Comparison of ENCODE assay signal across 1 cellular context in the genomic region with DNA sequence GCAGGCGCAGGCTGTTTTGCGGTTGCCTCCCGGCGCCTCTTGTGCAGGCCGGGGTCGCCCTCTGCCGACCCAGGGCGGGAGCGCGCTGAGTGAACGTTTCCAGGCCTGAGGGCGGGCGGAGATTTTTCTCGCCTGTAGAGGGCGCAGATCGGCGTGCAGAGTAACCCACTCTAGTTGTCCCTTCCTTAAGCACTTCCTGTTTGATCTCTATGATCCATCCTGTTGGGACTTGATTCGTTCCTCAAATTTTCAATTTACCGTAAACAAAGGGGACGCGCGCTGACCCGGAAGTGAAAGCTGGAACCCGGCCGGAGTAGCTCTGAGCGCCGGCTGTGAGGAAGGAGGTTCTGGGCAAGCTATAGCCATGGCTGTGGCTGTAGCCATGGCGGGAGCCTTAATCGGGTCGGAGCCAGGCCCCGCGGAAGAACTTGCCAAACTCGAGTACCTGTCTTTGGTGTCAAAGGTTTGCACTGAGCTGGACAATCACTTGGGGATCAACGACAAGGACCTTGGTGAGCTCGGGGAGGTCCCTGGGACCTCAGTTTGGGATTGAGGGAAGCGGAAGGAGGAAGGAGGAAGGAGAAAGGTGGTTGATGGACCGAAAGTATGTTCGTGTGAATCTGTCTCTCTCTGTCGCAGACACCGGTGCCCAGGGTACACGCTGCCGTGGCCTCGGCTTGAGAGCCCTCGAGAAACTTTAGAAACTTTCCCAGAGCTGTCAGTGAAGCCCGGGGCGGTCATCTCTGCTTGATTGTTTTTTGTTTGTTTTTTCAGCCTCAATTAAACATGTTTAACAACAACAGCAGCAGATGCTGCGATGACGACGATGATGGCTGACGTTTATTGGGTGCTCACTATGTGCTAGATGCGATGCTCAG.
TF ChIP-seq lines count a peak whose summit lies in the region.

DHX8 (plus strand) TSS at position 302 of the 878 bp plus-strand sequence; CDS start at position 365, 63 bp downstream.

TF ChIP-seq in K562, 482 proteins besides CTCF, POLR2A, EP300 and RAD21 (continued from another document and continues in another):
- TF ChIP-seq, protein P1, sequence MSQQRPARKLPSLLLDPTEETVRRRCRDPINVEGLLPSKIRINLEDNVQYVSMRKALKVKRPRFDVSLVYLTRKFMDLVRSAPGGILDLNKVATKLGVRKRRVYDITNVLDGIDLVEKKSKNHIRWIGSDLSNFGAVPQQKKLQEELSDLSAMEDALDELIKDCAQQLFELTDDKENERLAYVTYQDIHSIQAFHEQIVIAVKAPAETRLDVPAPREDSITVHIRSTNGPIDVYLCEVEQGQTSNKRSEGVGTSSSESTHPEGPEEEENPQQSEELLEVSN (IDR thresholded peaks at IDR 0.05; ENCODE audit: borderline replicate concordance in 1 of 2, extremely low read depth in 1 of 2, insufficient read depth in 1 of 2, insufficient read length in 1 of 2, low read depth in 1 of 2, low read length in 1 of 2, poor library complexity in 1 of 2, severe bottlenecking in 1 of 2) = peak in 1 of 2 experiments; percentile 11
- no peak for TF ChIP-seq BRD4 (IDR thresholded peaks at IDR 0.05)
- no peak for TF ChIP-seq ZFPM2 (CRISPR knock-in tag; IDR thresholded peaks at IDR 0.05)
- no peak for TF ChIP-seq TCF7L2 (IDR thresholded peaks at IDR 0.05; ENCODE audit: low read depth, low read length)
- no peak for TF ChIP-seq RBM14 (IDR thresholded peaks at IDR 0.05; ENCODE audit: borderline replicate concordance, insufficient read depth, low read depth, low read length)
- TF ChIP-seq CHCHD3 (CRISPR knock-in tag; IDR thresholded peaks at IDR 0.05) = no peak
- TF ChIP-seq, protein P2, sequence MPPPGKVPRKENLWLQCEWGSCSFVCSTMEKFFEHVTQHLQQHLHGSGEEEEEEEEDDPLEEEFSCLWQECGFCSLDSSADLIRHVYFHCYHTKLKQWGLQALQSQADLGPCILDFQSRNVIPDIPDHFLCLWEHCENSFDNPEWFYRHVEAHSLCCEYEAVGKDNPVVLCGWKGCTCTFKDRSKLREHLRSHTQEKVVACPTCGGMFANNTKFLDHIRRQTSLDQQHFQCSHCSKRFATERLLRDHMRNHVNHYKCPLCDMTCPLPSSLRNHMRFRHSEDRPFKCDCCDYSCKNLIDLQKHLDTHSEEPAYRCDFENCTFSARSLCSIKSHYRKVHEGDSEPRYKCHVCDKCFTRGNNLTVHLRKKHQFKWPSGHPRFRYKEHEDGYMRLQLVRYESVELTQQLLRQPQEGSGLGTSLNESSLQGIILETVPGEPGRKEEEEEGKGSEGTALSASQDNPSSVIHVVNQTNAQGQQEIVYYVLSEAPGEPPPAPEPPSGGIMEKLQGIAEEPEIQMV (tag; conservative IDR thresholded peaks at IDR 0.05; ENCODE audit: low read depth) = no peak
- peak; percentile 67; the same call in 1 of the 2 replicates for TF ChIP-seq FOXP4 (CRISPR knock-in tag; IDR thresholded peaks at IDR 0.05; ENCODE audit: borderline replicate concordance)
- TF ChIP-seq PRDM10 (IDR thresholded peaks at IDR 0.05; ENCODE audit: partially characterized antibody) = peak; percentile 58
- TF ChIP-seq ARID1B (IDR thresholded peaks at IDR 0.05) = 0 out of 2 replicates have a peak, but pooled peaks have one; percentile 30
- TF ChIP-seq, protein P3, sequence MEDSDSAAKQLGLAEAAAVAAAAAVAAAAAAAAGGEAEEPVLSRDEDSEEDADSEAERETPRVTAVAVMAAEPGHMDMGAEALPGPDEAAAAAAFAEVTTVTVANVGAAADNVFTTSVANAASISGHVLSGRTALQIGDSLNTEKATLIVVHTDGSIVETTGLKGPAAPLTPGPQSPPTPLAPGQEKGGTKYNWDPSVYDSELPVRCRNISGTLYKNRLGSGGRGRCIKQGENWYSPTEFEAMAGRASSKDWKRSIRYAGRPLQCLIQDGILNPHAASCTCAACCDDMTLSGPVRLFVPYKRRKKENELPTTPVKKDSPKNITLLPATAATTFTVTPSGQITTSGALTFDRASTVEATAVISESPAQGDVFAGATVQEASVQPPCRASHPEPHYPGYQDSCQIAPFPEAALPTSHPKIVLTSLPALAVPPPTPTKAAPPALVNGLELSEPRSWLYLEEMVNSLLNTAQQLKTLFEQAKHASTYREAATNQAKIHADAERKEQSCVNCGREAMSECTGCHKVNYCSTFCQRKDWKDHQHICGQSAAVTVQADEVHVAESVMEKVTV (CRISPR knock-in tag; IDR thresholded peaks at IDR 0.05) = peak; percentile 100
- peak; percentile 84 for TF ChIP-seq MYBL2 (IDR thresholded peaks at IDR 0.05; ENCODE audit: low read depth)
- no peak for TF ChIP-seq MYBL2 (CRISPR knock-in tag; IDR thresholded peaks at IDR 0.05; ENCODE audit: borderline replicate concordance)
- TF ChIP-seq CBX3 (IDR thresholded peaks at IDR 0.05; ENCODE audit: borderline replicate concordance in 1 of 2, low read length in 2 of 2) = peak in 1 of 2 experiments; percentile 90; a peak in 2 of 3 replicates
- TF ChIP-seq HEY1 (CRISPR knock-in tag; IDR thresholded peaks at IDR 0.05; ENCODE audit: borderline replicate concordance) = no peak
- TF ChIP-seq, protein P4, sequence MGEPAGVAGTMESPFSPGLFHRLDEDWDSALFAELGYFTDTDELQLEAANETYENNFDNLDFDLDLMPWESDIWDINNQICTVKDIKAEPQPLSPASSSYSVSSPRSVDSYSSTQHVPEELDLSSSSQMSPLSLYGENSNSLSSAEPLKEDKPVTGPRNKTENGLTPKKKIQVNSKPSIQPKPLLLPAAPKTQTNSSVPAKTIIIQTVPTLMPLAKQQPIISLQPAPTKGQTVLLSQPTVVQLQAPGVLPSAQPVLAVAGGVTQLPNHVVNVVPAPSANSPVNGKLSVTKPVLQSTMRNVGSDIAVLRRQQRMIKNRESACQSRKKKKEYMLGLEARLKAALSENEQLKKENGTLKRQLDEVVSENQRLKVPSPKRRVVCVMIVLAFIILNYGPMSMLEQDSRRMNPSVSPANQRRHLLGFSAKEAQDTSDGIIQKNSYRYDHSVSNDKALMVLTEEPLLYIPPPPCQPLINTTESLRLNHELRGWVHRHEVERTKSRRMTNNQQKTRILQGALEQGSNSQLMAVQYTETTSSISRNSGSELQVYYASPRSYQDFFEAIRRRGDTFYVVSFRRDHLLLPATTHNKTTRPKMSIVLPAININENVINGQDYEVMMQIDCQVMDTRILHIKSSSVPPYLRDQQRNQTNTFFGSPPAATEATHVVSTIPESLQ (CRISPR knock-in tag; IDR thresholded peaks at IDR 0.05) = no peak; the same call in 1 of the 2 replicates
- no peak for TF ChIP-seq ZNF3 (CRISPR knock-in tag; IDR thresholded peaks at IDR 0.05)
- TF ChIP-seq NUFIP1 (IDR thresholded peaks at IDR 0.05; ENCODE audit: partially characterized antibody) = no peak
- peak; percentile 70 for TF ChIP-seq AFF4 (CRISPR knock-in tag; IDR thresholded peaks at IDR 0.05)
- no peak for TF ChIP-seq CSDE1 (IDR thresholded peaks at IDR 0.05)
- peak; percentile 84 to 95; a peak in 3 of 4 replicates for TF ChIP-seq ARNT (IDR thresholded peaks at IDR 0.05)
- no peak for TF ChIP-seq ERF (CRISPR knock-in tag; IDR thresholded peaks at IDR 0.05)
- peak; percentile 40; the same call in 1 of the 2 replicates for TF ChIP-seq LEF1 (IDR thresholded peaks at IDR 0.05)
- TF ChIP-seq SRSF9 (IDR thresholded peaks at IDR 0.05; ENCODE audit: borderline replicate concordance, low read depth, low read length) = no peak
- no peak for TF ChIP-seq RNF219 (CRISPR knock-in tag; IDR thresholded peaks at IDR 0.05)
- TF ChIP-seq, protein P5, sequence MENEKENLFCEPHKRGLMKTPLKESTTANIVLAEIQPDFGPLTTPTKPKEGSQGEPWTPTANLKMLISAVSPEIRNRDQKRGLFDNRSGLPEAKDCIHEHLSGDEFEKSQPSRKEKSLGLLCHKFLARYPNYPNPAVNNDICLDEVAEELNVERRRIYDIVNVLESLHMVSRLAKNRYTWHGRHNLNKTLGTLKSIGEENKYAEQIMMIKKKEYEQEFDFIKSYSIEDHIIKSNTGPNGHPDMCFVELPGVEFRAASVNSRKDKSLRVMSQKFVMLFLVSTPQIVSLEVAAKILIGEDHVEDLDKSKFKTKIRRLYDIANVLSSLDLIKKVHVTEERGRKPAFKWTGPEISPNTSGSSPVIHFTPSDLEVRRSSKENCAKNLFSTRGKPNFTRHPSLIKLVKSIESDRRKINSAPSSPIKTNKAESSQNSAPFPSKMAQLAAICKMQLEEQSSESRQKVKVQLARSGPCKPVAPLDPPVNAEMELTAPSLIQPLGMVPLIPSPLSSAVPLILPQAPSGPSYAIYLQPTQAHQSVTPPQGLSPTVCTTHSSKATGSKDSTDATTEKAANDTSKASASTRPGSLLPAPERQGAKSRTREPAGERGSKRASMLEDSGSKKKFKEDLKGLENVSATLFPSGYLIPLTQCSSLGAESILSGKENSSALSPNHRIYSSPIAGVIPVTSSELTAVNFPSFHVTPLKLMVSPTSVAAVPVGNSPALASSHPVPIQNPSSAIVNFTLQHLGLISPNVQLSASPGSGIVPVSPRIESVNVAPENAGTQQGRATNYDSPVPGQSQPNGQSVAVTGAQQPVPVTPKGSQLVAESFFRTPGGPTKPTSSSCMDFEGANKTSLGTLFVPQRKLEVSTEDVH (IDR thresholded peaks at IDR 0.05; ENCODE audit: low read depth, partially characterized antibody) = peak; percentile 91
- TF ChIP-seq PTBP1 (IDR thresholded peaks at IDR 0.05; ENCODE audit: low read depth, low read length) = no peak
- TF ChIP-seq HIVEP1 (CRISPR knock-in tag; IDR thresholded peaks at IDR 0.05) = no peak
